In the genomic region with DNA sequence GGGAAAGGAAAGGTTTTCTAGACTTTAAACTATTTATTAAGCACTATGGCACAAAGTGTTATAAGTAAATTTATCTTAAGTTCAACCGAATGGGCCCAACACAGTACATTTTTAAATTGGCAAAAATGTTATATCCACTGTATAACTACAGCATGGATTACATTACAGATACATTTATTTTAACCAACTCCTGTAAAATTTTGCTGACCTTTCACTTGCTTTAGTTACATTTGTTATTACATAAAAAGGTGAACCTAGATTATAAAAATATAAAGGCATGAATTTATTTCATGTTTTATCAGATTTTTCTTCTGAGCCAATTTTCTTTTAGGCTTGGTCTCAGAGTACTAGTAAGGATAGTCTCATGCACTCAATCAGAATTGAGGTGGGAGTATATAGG, we compare ENCODE assay signal across 33 cellular contexts.
"Had no signal": no experiment of that assay in that cellular context is flagged by ENCODE, and none has a peak within 500 bp of the region (broad histone marks: within the 10 kb centered on the region; RNA-seq: fewer than 3 reads in every experiment).

No MANE protein-coding gene starts in this region.

- H3K4me1 ChIP-seq: adrenal gland, ascending aorta, body of pancreas, breast epithelium had no signal

- H3K9me3 ChIP-seq: adrenal gland, ascending aorta, body of pancreas, breast epithelium had no signal

- H3K36me3 ChIP-seq: adrenal gland, ascending aorta, brain microvascular endothelial cell, breast epithelium, cardiac muscle cell had no signal

- ATAC-seq: activated naive CD4-positive, alpha-beta T cell treated with anti-CD3 and anti-CD28 coated beads, Interleukin-2, amount 50 U/mL, for 72 hours; activated naive CD8-positive, alpha-beta T cell treated with anti-CD3 and anti-CD28 coated beads, Interleukin-2, amount 50 U/mL, for 24 hours; activated T-cell treated with anti-CD3 and anti-CD28 coated beads, Interleukin-2, amount 50 U/mL, for 4 hours; activated T-cell treated with anti-CD3 and anti-CD28 coated beads, Interleukin-2, amount 50 U/mL, for 72 hours; activated T-helper 17 cell treated with anti-CD3 and anti-CD28 coated beads, Interleukin-2, amount 50 U/mL, for 72 hours; body of pancreas had no signal

- H3K27me3 ChIP-seq: adrenal gland, ascending aorta, body of pancreas, brain microvascular endothelial cell, breast epithelium, cardiac muscle cell had no signal

- FAIRE-seq: astrocyte, bronchial epithelial cell had no signal

- H3K27ac ChIP-seq: adrenal gland, ascending aorta, body of pancreas, brain microvascular endothelial cell, breast epithelium, cardiac muscle cell had no signal

- H3K4me3 ChIP-seq: adrenal gland, ascending aorta, body of pancreas, breast epithelium, cardiac muscle cell had no signal

- DNase-seq: activated effector memory CD4-positive, alpha-beta T cell treated with anti-CD3 and anti-CD28 coated beads, Interleukin-2, amount 50 U/mL, for 16 hours; activated effector memory CD4-positive, alpha-beta T cell treated with Interleukin-2 at 50 U/mL for 16 hours; activated gamma-delta T cell; activated gamma-delta T cell treated with Interleukin-2 at 50 U/mL for 16 hours; activated naive CD4-positive, alpha-beta T cell; activated naive CD4-positive, alpha-beta T cell treated with anti-CD3 and anti-CD28 coated beads for 36 hours; activated naive CD4-positive, alpha-beta T cell treated with anti-CD3 and anti-CD28 coated beads, Interleukin-2, amount 10 ng/mL, durations not matched to agents 7 days and 5 days; activated naive CD4-positive, alpha-beta T cell treated with anti-CD3 and anti-CD28 coated beads, Interleukin-2, amount 50 U/mL, for 16 hours; activated naive CD4-positive, alpha-beta T cell treated with Interleukin-2 at 50 U/mL for 16 hours; activated naive CD8-positive, alpha-beta T cell treated with anti-CD3 and anti-CD28 coated beads for 36 hours; activated naive CD8-positive, alpha-beta T cell treated with anti-CD3 and anti-CD28 coated beads, Interleukin-2, amount 10 ng/mL, durations not matched to agents 7 days and 5 days; activated naive CD8-positive, alpha-beta T cell treated with anti-CD3 and anti-CD28 coated beads, Interleukin-2, amount 50 U/mL, for 24 hours; activated T-cell treated with anti-CD3 and anti-CD28 coated beads, Interleukin-2, amount 50 U/mL, for 24 hours; activated T-cell treated with anti-CD3 and anti-CD28 coated beads, Interleukin-2, amount 50 U/mL, for 4 hours; activated T-cell treated with anti-CD3 and anti-CD28 coated beads, Interleukin-2, amount 50 U/mL, for 48 hours; activated T-cell treated with anti-CD3 and anti-CD28 coated beads, Interleukin-2, amount 50 U/mL, for 72 hours; adrenal gland; amniotic stem cell; amygdala; anterior cingulate cortex; aorta; body of pancreas; brain microvascular endothelial cell; caudate nucleus; central memory CD4-positive, alpha-beta T cell; cerebellar nuclear complex had no signal
